Comparison of ENCODE assay signal across 8 cellular contexts in genomic region chr12:117472983-117473382, GRCh38.
A peak's percentile ranks its signal among the peaks of the same experiment; 100 is the strongest.
DNase-seq lines count a peak whose midpoint lies in the region; ATAC-seq and TF ChIP-seq lines count a peak whose summit lies in the region.

No MANE protein-coding gene starts in this region.

- no peak overlapping the region for H3K4me3 ChIP-seq in GM12865 (ENCODE audit: low read depth, low read length)
- no peak overlapping the region for H3K4me3 ChIP-seq in iPS DF 6.9 (ENCODE audit: low read length)
- no peak overlapping the region for H3K4me3 ChIP-seq in Peyer's patch

- no peak overlapping the region for H3K27ac ChIP-seq in 22Rv1
- no peak overlapping the region for H3K27ac ChIP-seq in iPS DF 6.9 (ENCODE audit: low read length)
- no peak overlapping the region for H3K27ac ChIP-seq in Peyer's patch

- H3K36me3 ChIP-seq in iPS DF 6.9 (ENCODE audit: control insufficient read depth, insufficient read depth, low read length) (no peaks in the 10 kb centered on the region), Peyer's patch (no peaks in the 10 kb centered on the region)

- no peak for DNase-seq in GM12865 (ENCODE audit: low read depth)
- DNase-seq in RKO (ENCODE audit: low spot score), result peak; percentile 46
- DNase-seq in iPS DF 6.9 (ENCODE audit: low read depth, low spot score), result peak; percentile 64
- no peak for DNase-seq in stimulated activated CD4-positive, alpha-beta T cell treated with anti-CD3 and anti-CD28 coated beads, Interleukin-15, amount 100 ng/mL, for 24 hours
- DNase-seq in Peyer's patch, result no peak

- H3K27me3 ChIP-seq in iPS DF 6.9 (ENCODE audit: control insufficient read depth, insufficient read depth, low read length) (no peaks in the 10 kb centered on the region), Peyer's patch (no peaks in the 10 kb centered on the region)

- ATAC-seq in HG03196 (IDR thresholded peaks at IDR 0.05; ENCODE audit: unreplicated experiment) (no peak), GM18502 (IDR thresholded peaks at IDR 0.05; ENCODE audit: poor library complexity, unreplicated experiment) (no peak)

- H3K9me3 ChIP-seq in iPS DF 6.9 (ENCODE audit: control insufficient read depth, insufficient read depth, low read length) (peaks cover 2% of the 10 kb centered on the region; the same call in 1 of the 2 replicates), Peyer's patch (peaks cover 0 to 5% (median 0%) of the 10 kb centered on the region in 4 donors)

- H3K4me1 ChIP-seq in iPS DF 6.9 (ENCODE audit: control insufficient read depth, insufficient read depth, low read length) (no peaks in the 10 kb centered on the region), Peyer's patch (no peaks in the 10 kb centered on the region)

- no peak for TF ChIP-seq POLR2A in Peyer's patch (IDR thresholded peaks at IDR 0.05)

- peak; percentile 78 for TF ChIP-seq CTCF in 22Rv1 (IDR thresholded peaks at IDR 0.05)
- peak; percentile 19 for TF ChIP-seq CTCF in GM12865 (IDR thresholded peaks at IDR 0.05; ENCODE audit: insufficient read depth, low read depth, low read length, missing control alignments)
- TF ChIP-seq CTCF in Peyer's patch (IDR thresholded peaks at IDR 0.05), result peak in 1 of 6 experiments; percentile 26

- no CpG with 5 or more reads among the region's 5 CpGs for WGBS in iPS DF 6.9 (ENCODE audit: insufficient coverage, insufficient read length)

Comparison
In these comparisons a context has a peak if more than half of its experiments do, and no peak if none do; other contexts are left out.
1. DNase-seq: peak in RKO (single experiment) and iPS DF 6.9 (single experiment); none in GM12865 (single experiment), stimulated activated CD4-positive, alpha-beta T cell treated with anti-CD3 and anti-CD28 coated beads, Interleukin-15, amount 100 ng/mL, for 24 hours (single experiment) and Peyer's patch (0 of 3).